1 cellular context compared by ENCODE assay signal in genomic region chr7:6010370-6010769, GRCh38.
A peak's percentile ranks its signal among the peaks of the same experiment; 100 is the strongest.
TF ChIP-seq lines count a peak whose summit lies in the region.

No MANE protein-coding gene starts in this region.

TF ChIP-seq in K562, 482 proteins besides CTCF, POLR2A, EP300 and RAD21:
- TF ChIP-seq HDAC2 (IDR thresholded peaks at IDR 0.05) (0 out of 2 replicates have a peak, but pooled peaks have one; percentile 38), CBFA2T3 (IDR thresholded peaks at IDR 0.05) (peak; percentile 20), HDAC1 (IDR thresholded peaks at IDR 0.05) (peak in 1 of 2 experiments; percentile 50; a peak in 1 of 4 replicates), RCOR1 (IDR thresholded peaks at IDR 0.05; ENCODE audit: borderline replicate concordance in 1 of 2, low read depth in 2 of 2, low read length in 2 of 2) (peak in 1 of 2 experiments; percentile 19; a peak in 1 of 4 replicates), KDM1A (IDR thresholded peaks at IDR 0.05) (peak; percentile 86 to 93)
